Comparison of ENCODE assay signal across 3 cellular contexts in genomic region chr5:1874820-1875219, GRCh38.
A peak's percentile ranks its signal among the peaks of the same experiment; 100 is the strongest.
TF ChIP-seq lines count a peak whose summit lies in the region.

No MANE protein-coding gene starts in this region.

TF ChIP-seq in SK-N-SH, 30 proteins besides CTCF, POLR2A, EP300 and RAD21:
- no peak for TF ChIP-seq RFX5 (IDR thresholded peaks at IDR 0.05; ENCODE audit: low read length)
- 0 out of 2 replicates have a peak, but pooled peaks have one; percentile 32 for TF ChIP-seq EZH2phosphoT487 (IDR thresholded peaks at IDR 0.05; ENCODE audit: borderline replicate concordance, low read depth)
- no peak for TF ChIP-seq PBX3 (IDR thresholded peaks at IDR 0.05)
- no peak for TF ChIP-seq MAX (IDR thresholded peaks at IDR 0.05; ENCODE audit: low read depth)
- no peak for TF ChIP-seq USF2 (IDR thresholded peaks at IDR 0.05; ENCODE audit: borderline replicate concordance, low read depth, low read length)

TF ChIP-seq in SK-N-SH treated with all-trans-retinoic acid at 6 μM for 48 hours, 23 proteins besides CTCF, POLR2A, EP300 and RAD21:
- TF ChIP-seq ZNF70 (CRISPR knock-in tag; IDR thresholded peaks at IDR 0.05) = no peak
- no peak for TF ChIP-seq OSR1 (CRISPR knock-in tag; IDR thresholded peaks at IDR 0.05)
- TF ChIP-seq ISL1 (CRISPR knock-in tag; IDR thresholded peaks at IDR 0.05) = no peak
- no peak for TF ChIP-seq CSRNP3 (CRISPR knock-in tag; IDR thresholded peaks at IDR 0.05)
- TF ChIP-seq PATZ1 (CRISPR knock-in tag; IDR thresholded peaks at IDR 0.05; ENCODE audit: borderline replicate concordance) = no peak

TF ChIP-seq in H1, 55 proteins besides CTCF, POLR2A, EP300 and RAD21:
- TF ChIP-seq CBX8 (IDR thresholded peaks at IDR 0.05; ENCODE audit: borderline replicate concordance, low read depth, low read length) (no peak), BACH1 (IDR thresholded peaks at IDR 0.05; ENCODE audit: low read length) (no peak), TBP (IDR thresholded peaks at IDR 0.05; ENCODE audit: low read depth, low read length) (no peak), TAF7 (optimal IDR thresholded peaks at IDR 0.05; ENCODE audit: borderline replicate concordance, low read depth, low read length) (no peak), CBX5 (IDR thresholded peaks at IDR 0.05; ENCODE audit: low read depth, low read length) (no peak), RFX5 (IDR thresholded peaks at IDR 0.05; ENCODE audit: borderline replicate concordance, low read depth, low read length) (no peak), BCL11A (IDR thresholded peaks at IDR 0.05; ENCODE audit: low read depth in 2 of 2, low read length in 2 of 2) (no peak), TEAD4 (IDR thresholded peaks at IDR 0.05; ENCODE audit: low read depth, low read length) (no peak)
TF ChIP-seq in H1: peak in this region for 0.
